In the genomic region with DNA sequence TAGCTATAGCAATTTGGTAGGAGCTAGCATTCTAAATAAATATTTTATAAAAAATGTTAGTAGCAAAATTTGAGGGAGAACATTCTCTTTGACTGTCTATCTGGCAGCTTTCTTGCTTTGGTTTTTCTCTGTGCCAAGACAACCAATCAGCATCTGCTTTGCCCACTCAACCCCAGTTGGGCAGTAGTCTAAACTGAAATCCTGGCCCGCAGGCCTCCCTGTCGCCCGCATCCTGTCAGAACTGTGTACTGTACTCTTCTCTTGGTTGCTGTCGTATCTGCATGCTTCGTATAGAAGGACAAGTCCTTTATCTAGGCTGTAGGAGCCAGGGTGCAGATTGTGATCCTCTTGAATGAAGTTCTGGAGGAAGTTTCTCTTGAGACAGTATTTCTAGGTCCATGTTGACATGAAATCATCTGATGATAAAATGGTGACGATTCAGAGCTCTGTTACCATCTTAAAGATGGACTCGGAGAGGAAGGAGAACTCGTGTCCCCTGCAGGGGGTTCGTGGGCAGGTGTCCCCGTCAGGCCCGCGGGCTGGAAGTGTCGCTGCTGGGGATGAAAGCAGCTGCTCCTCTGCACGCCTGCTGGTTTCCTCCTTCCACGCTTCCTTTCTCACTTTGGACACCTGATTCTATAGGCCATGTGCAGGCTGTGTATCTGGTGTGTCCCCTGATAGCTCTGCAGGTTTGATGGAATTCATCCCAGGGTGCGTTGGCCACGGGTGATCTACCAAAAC, we compare ENCODE assay signal across 14 cellular contexts. TPM values are rescaled to one million over a fixed set of nuclear protein-coding genes. Genes with fewer than 3 reads are reported as not detected.
DNase-seq lines count a peak whose midpoint lies in the region; ATAC-seq lines count a peak whose summit lies in the region.
"Had no signal": no experiment of that assay in that cellular context is flagged by ENCODE, and none has a peak within 500 bp of the region (broad histone marks: within the 10 kb centered on the region; RNA-seq: fewer than 3 reads in every experiment).

No MANE protein-coding gene starts in this region.

- peaks cover 0 to 6% of the 10 kb centered on the region in 2 donors for H3K36me3 Mint-ChIP-seq in activated naive CD4-positive, alpha-beta T cell treated with anti-CD3 and anti-CD28 coated beads, Interleukin-2, amount 50 U/mL, for 72 hours

- peak overlapping the region; percentile 12 to 44 for H3K27ac Mint-ChIP-seq in activated naive CD4-positive, alpha-beta T cell treated with anti-CD3 and anti-CD28 coated beads, Interleukin-2, amount 50 U/mL, for 72 hours
- H3K27ac Mint-ChIP-seq: B cell had no signal

- DNase-seq in activated naive CD4-positive, alpha-beta T cell treated with anti-CD3 and anti-CD28 coated beads, Interleukin-2, amount 50 U/mL, for 72 hours (ENCODE audit: low spot score in 2 of 2) = no peak
- no peak for DNase-seq in activated naive CD4-positive, alpha-beta T cell treated with Interleukin-2 at 50 U/mL for 16 hours
- DNase-seq in posterior vena cava (ENCODE audit: low spot score) (peak; percentile 16), NAMALWA (ENCODE audit: low spot score) (no peak), SKM-1 (lab: John Stamatoyannopoulos, UW; ENCODE audit: unreplicated experiment) (no peak)
- DNase-seq: ACHN; CD4-positive, alpha-beta memory T cell; DND-41; GDM1 had no signal

- intact Hi-C loops in posterior vena cava (cut with DNase I) = loop anchor here in 1 of 2 donors (10.0 kb wide), 1 partner anchor 106 kb away; no protein-coding TSS in a partner anchor

- no peak for ATAC-seq in activated naive CD4-positive, alpha-beta T cell treated with anti-CD3 and anti-CD28 coated beads, Interleukin-2, amount 50 U/mL, for 72 hours
- ATAC-seq in HG03469 (IDR thresholded peaks at IDR 0.05; ENCODE audit: unreplicated experiment) = no peak

- no peaks in the 10 kb centered on the region for H3K9me3 Mint-ChIP-seq in activated naive CD4-positive, alpha-beta T cell treated with anti-CD3 and anti-CD28 coated beads, Interleukin-2, amount 50 U/mL, for 72 hours
- H3K9me3 Mint-ChIP-seq: CD4-positive, alpha-beta memory T cell had no signal

- peak overlapping the region; percentile 29 for H3K27ac ChIP-seq in cingulate gyrus (ENCODE audit: low read depth, low read length)
- H3K27ac ChIP-seq: C4-2B, HL-60 had no signal

RNA-seq across cellular contexts. Expression of gene XRCC3, which starts 34.6 kb away (rescaled TPM):
- total RNA-seq in activated naive CD4-positive, alpha-beta T cell treated with anti-CD3 and anti-CD28 coated beads, Interleukin-2, amount 50 U/mL, for 72 hours = 10 to 100 TPM; 45.8 to 46.4 TPM
- total RNA-seq in posterior vena cava = 1 to 10 TPM; 4.0 to 4.9 TPM

RNA-seq across cellular contexts. Expression of gene ZFYVE21, which starts 34.9 kb away (rescaled TPM):
- 10 to 100 TPM; 15.3 to 16.4 TPM for total RNA-seq in activated naive CD4-positive, alpha-beta T cell treated with anti-CD3 and anti-CD28 coated beads, Interleukin-2, amount 50 U/mL, for 72 hours
- 10 to 100 TPM; 57.2 to 59.5 TPM for total RNA-seq in posterior vena cava

RNA-seq across cellular contexts. Expression of gene KLC1, which starts 51.6 kb away (rescaled TPM):
- total RNA-seq in activated naive CD4-positive, alpha-beta T cell treated with anti-CD3 and anti-CD28 coated beads, Interleukin-2, amount 50 U/mL, for 72 hours = 100 to 1,000 TPM; 114 to 137 TPM
- total RNA-seq in posterior vena cava = 100 to 1,000 TPM; 169 to 192 TPM

Comparison
In these comparisons a context has a peak if more than half of its experiments do, and no peak if none do; other contexts are left out.
1. RNA of gene XRCC3, which starts 34.6 kb away (total RNA-seq): 45.8 to 46.4 TPM in activated naive CD4-positive, alpha-beta T cell treated with anti-CD3 and anti-CD28 coated beads, Interleukin-2, amount 50 U/mL, for 72 hours; 4.0 to 4.9 TPM in posterior vena cava; every median in the first group is over 4 times any median in the second.